ENCODE assay signal across 8 cellular contexts in the genomic region with DNA sequence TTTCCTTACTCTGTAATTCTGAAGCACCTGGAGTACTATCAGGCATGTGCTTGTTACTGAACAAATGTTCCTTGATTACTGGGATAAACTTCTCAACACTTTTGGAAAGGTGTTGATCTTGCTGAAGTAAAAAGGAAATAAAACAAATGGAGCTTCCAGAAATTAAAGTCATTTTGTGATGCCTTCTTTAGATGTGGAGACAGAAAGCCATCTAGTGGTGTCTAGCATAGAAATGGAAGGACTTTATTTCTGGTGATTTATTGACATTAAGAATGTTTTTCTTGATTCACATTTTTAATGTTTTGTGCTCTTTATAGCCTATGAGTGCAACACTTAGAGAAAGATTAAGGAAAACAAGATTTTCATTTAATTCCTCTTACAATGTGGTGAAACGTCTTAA. TPM values are rescaled to one million over a fixed set of nuclear protein-coding genes. Genes with fewer than 3 reads are reported as not detected.
DNase-seq lines count a peak whose midpoint lies in the region; ATAC-seq, FAIRE-seq and TF ChIP-seq lines count a peak whose summit lies in the region.

No MANE protein-coding gene starts in this region.

- DNase-seq in AG08396 (ENCODE audit: low spot score) (peak; percentile 12), T-helper 17 cell (no peak), immature natural killer cell (no peak), H54 (ENCODE audit: insufficient read length, low spot score) (no peak), NK-92 (lab: John Stamatoyannopoulos, UW; ENCODE audit: unreplicated experiment) (no peak)

- H3K36me3 Mint-ChIP-seq in T-helper 17 cell (ENCODE audit: low read depth): no peaks in the 10 kb centered on the region
- peaks cover 3 to 10% (median 4%) of the 10 kb centered on the region in 3 donors for H3K36me3 Mint-ChIP-seq in immature natural killer cell

- H3K27me3 Mint-ChIP-seq in T-helper 17 cell (no peaks in the 10 kb centered on the region), immature natural killer cell (ENCODE audit: low read depth in 3 of 3) (peaks cover 16 to 21% (median 18%) of the 10 kb centered on the region in 3 donors)

- TF ChIP-seq POLR2A in H54 (IDR thresholded peaks at IDR 0.05; ENCODE audit: low read depth, low read length): no peak

- no peaks in the 10 kb centered on the region for H3K9me3 Mint-ChIP-seq in immature natural killer cell

- TF ChIP-seq CTCF in GM12874 (IDR thresholded peaks at IDR 0.05; ENCODE audit: insufficient read depth, low read depth, low read length): 0 out of 2 replicates have a peak, but pooled peaks have one; percentile 6

- no peaks in the 10 kb centered on the region for H3K9me3 ChIP-seq in T-helper 17 cell (ENCODE audit: control insufficient read depth, low read length, poor library complexity, severe bottlenecking)

- H3K27ac Mint-ChIP-seq in T-helper 17 cell (peak overlapping the region; percentile 6), immature natural killer cell (peak overlapping the region in 5 of 6 donors; percentile 57 to 99 (median 98))

- H3K4me3 Mint-ChIP-seq in T-helper 17 cell: no peak overlapping the region
- H3K4me3 Mint-ChIP-seq in immature natural killer cell: peak overlapping the region; percentile 94 to 99 (median 96)

- FAIRE-seq in H54 (lab: Jason Lieb, UNC): no peak

- peaks cover 13% of the 10 kb centered on the region for H3K4me1 Mint-ChIP-seq in T-helper 17 cell
- H3K4me1 Mint-ChIP-seq in immature natural killer cell: peaks cover 15 to 29% of the 10 kb centered on the region in 2 donors

- ATAC-seq in T-helper 17 cell (no peak), GM19452 (IDR thresholded peaks at IDR 0.05; ENCODE audit: unreplicated experiment) (no peak), HG02981 (IDR thresholded peaks at IDR 0.05; ENCODE audit: unreplicated experiment) (no peak)

RNA-seq across cellular contexts. Expression of a gene that starts 1.4 kb away (rescaled TPM):
- total RNA-seq in T-helper 17 cell: 10 to 100 TPM; 10.9 to 16.3 TPM
- 10 to 100 TPM; 15.7 to 19.0 (median 16.7) TPM for polyA plus RNA-seq in immature natural killer cell

RNA-seq across cellular contexts. Expression of a gene that starts 37.7 kb away (rescaled TPM):
- total RNA-seq in T-helper 17 cell: not detected
- not detected for polyA plus RNA-seq in immature natural killer cell
